In genomic region chr4:87311684-87312083, GRCh38 we compare ENCODE assay signal across 9 cellular contexts. TPM values are rescaled to one million over a fixed set of nuclear protein-coding genes. Genes with fewer than 3 reads are reported as not detected.
"Had no signal": no experiment of that assay in that cellular context is flagged by ENCODE, and none has a peak within 500 bp of the region (broad histone marks: within the 10 kb centered on the region; RNA-seq: fewer than 3 reads in every experiment).

No MANE protein-coding gene starts in this region.

- H3K9ac ChIP-seq: GM23248 had no signal

- H3K27ac ChIP-seq: GM23248 had no signal

- DNase-seq: GM23248, GOT3, H7, H9, HCEC 1CT, HFFc6 had no signal

- H3K9me3 ChIP-seq: HAP-1 had no signal

- H3K4me2 ChIP-seq: GM23338 had no signal

- H3K36me3 ChIP-seq: HAP-1 had no signal

- H2AFZ ChIP-seq: GM23248, GM23338 had no signal

- H3K4me3 ChIP-seq: GM23248, GM23338, HAP-1 had no signal

- ATAC-seq: GM23338, HCT116 had no signal

RNA-seq across cellular contexts. Expression of gene HSD17B13, which starts 11.0 kb away (rescaled TPM):
- total RNA-seq: GM23248, GM23338, H9, HFFc6 had no signal
- polyA plus RNA-seq: GM23248 had no signal
